Comparison of ENCODE assay signal across 33 cellular contexts in the genomic region with DNA sequence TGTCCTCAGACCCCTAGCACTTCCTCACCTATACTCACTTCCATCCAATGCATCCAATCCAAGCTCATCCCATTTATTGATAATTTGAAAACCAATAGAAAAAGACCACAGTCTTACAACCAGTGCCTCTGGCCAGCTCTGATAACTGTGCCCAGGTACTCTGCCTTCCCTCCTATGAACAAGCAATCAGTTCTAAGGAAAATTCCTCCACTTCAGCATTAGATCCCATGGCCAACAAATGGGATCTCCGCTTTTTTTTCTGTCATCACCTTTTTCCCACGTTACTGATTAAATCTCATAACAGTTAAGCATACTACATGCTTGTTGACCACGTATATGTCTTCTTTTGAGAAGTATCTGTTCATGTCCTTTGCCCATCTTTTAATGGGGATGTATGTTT. TPM values are rescaled to one million over a fixed set of nuclear protein-coding genes. Genes with fewer than 3 reads are reported as not detected.
A peak's percentile ranks its signal among the peaks of the same experiment; 100 is the strongest.
DNase-seq lines count a peak whose midpoint lies in the region; TF ChIP-seq lines count a peak whose summit lies in the region.
"Had no signal": no experiment of that assay in that cellular context is flagged by ENCODE, and none has a peak within 500 bp of the region (broad histone marks: within the 10 kb centered on the region; RNA-seq: fewer than 3 reads in every experiment).

No MANE protein-coding gene starts in this region.

- TF ChIP-seq POLR2A in esophagus muscularis mucosa (IDR thresholded peaks at IDR 0.05; ENCODE audit: low read depth) = no peak

- no peaks in the 10 kb centered on the region for H3K36me3 ChIP-seq in esophagus muscularis mucosa
- H3K36me3 ChIP-seq in osteoblast (ENCODE audit: insufficient read depth, low read length) = no peaks in the 10 kb centered on the region
- H3K36me3 ChIP-seq: BE2C; BLaER1; BLaER1 treated with 17β-estradiol and CSF1 and Interleukin-3, amounts not matched to agents 10 nM and 100 nM had no signal

- no peaks in the 10 kb centered on the region for H3K36me3 Mint-ChIP-seq in progenitor cell of endocrine pancreas (ENCODE audit: insufficient read depth)
- H3K36me3 Mint-ChIP-seq: CD14-positive monocyte; CD4-positive, alpha-beta memory T cell; CD4-positive, CD25-positive, alpha-beta regulatory T cell; CD8-positive, alpha-beta memory T cell; CD8-positive, alpha-beta T cell had no signal

- H3K79me2 ChIP-seq in osteoblast (ENCODE audit: insufficient read depth, low read length) = no peaks in the 10 kb centered on the region

- H3K9me3 Mint-ChIP-seq in progenitor cell of endocrine pancreas (ENCODE audit: low read depth) = peaks cover 3% of the 10 kb centered on the region
- H3K9me3 Mint-ChIP-seq: CD4-positive, alpha-beta memory T cell; CD4-positive, alpha-beta T cell; CD8-positive, alpha-beta memory T cell; CD8-positive, alpha-beta T cell had no signal

- H3K27me3 ChIP-seq in esophagus muscularis mucosa = no peaks in the 10 kb centered on the region
- H3K27me3 ChIP-seq in osteoblast (ENCODE audit: insufficient read depth, low read length) = no peaks in the 10 kb centered on the region
- H3K27me3 ChIP-seq: BE2C; BLaER1; BLaER1 treated with 17β-estradiol and CSF1 and Interleukin-3, amounts not matched to agents 10 nM and 100 nM had no signal

- no peak overlapping the region for H3K4me3 Mint-ChIP-seq in progenitor cell of endocrine pancreas (ENCODE audit: low read depth)
- H3K4me3 Mint-ChIP-seq: B cell; CD14-positive monocyte; CD4-positive, alpha-beta memory T cell; CD4-positive, alpha-beta T cell; CD4-positive, CD25-positive, alpha-beta regulatory T cell; CD8-positive, alpha-beta memory T cell; CD8-positive, alpha-beta T cell had no signal

- intact Hi-C loops in esophagus muscularis mucosa (cut with DNase I) = no loop called here

- TF ChIP-seq EP300 in esophagus muscularis mucosa (IDR thresholded peaks at IDR 0.05) = no peak

- peak overlapping the region; percentile 36 for H3K27ac Mint-ChIP-seq in progenitor cell of endocrine pancreas
- H3K27ac Mint-ChIP-seq: B cell; CD14-positive monocyte; CD4-positive, alpha-beta T cell; CD4-positive, CD25-positive, alpha-beta regulatory T cell; CD8-positive, alpha-beta T cell had no signal

- TF ChIP-seq CTCF in esophagus muscularis mucosa (IDR thresholded peaks at IDR 0.05) (no peak), osteoblast (IDR thresholded peaks at IDR 0.05; ENCODE audit: extremely low read depth, low read depth, low read length) (no peak), progenitor cell of endocrine pancreas (IDR thresholded peaks at IDR 0.05; ENCODE audit: unreplicated experiment) (no peak)

- H3K4me1 Mint-ChIP-seq in progenitor cell of endocrine pancreas (ENCODE audit: low read depth) = peaks cover 6% of the 10 kb centered on the region

- H3K4me1 ChIP-seq in esophagus muscularis mucosa = peaks cover 0 to 9% (median 3%) of the 10 kb centered on the region in 4 donors
- H3K4me1 ChIP-seq in osteoblast (ENCODE audit: insufficient read depth, low read length) = peaks cover 2% of the 10 kb centered on the region
- H3K4me1 ChIP-seq: BE2C, BLaER1 had no signal

- H3K27me3 Mint-ChIP-seq in progenitor cell of endocrine pancreas = no peaks in the 10 kb centered on the region
- H3K27me3 Mint-ChIP-seq: CD4-positive, alpha-beta T cell had no signal

- H3K27ac ChIP-seq in esophagus muscularis mucosa (replicated peaks in 1 of 4) = no peak overlapping the region
- no peak overlapping the region for H3K27ac ChIP-seq in osteoblast (ENCODE audit: low read depth, low read length)
- H3K27ac ChIP-seq: 22Rv1; A549; BLaER1; BLaER1 treated with 17β-estradiol and CSF1 and Interleukin-3, amounts not matched to agents 10 nM and 100 nM; C4-2B had no signal

- H4K20me1 ChIP-seq in osteoblast (ENCODE audit: insufficient read depth, low read length) = no peaks in the 10 kb centered on the region
- H4K20me1 ChIP-seq: BLaER1; BLaER1 treated with 17β-estradiol and CSF1 and Interleukin-3, amounts not matched to agents 10 nM and 100 nM had no signal

- DNase-seq in esophagus muscularis mucosa (ENCODE audit: extremely low spot score) = peak; percentile 80
- peak; percentile 80 for DNase-seq in osteoblast (ENCODE audit: insufficient read length, low spot score, missing footprints)
- no peak for DNase-seq in progenitor cell of endocrine pancreas (ENCODE audit: low spot score, unreplicated experiment)
- DNase-seq in RKO (ENCODE audit: low spot score) = no peak
- DNase-seq in HCEC 1CT = no peak
- no peak for DNase-seq in GM19240 (ENCODE audit: insufficient read length, low spot score)
- DNase-seq: 8988T; ACHN; AML-193; BE2C; C1 segment of cervical spinal cord; Caco-2; Calu3; CD4-positive, alpha-beta memory T cell; CD4-positive, alpha-beta T cell; CD4-positive, CD25-positive, alpha-beta regulatory T cell; CD8-positive, alpha-beta memory T cell; CD8-positive, alpha-beta T cell; COR-L47; DMS 273 treated with DMSO at 0.1 percent for 48 hours; DMS153; DMS53; DMS79; DMS79 treated with DMSO at 0.1 percent for 48 hours; DND-41; EL had no signal

- no peak overlapping the region for H2AFZ ChIP-seq in osteoblast (ENCODE audit: low read length)

- WGBS in esophagus muscularis mucosa = 87% methylated on average over 3 of the region's 3 CpGs

- no peaks in the 10 kb centered on the region for H3K9me3 ChIP-seq in esophagus muscularis mucosa
- H3K9me3 ChIP-seq in osteoblast (ENCODE audit: low read depth, low read length) = no peaks in the 10 kb centered on the region
- H3K9me3 ChIP-seq: A549; BE2C; BLaER1; BLaER1 treated with 17β-estradiol and CSF1 and Interleukin-3, amounts not matched to agents 10 nM and 100 nM; Caco-2 had no signal

- H3K4me2 ChIP-seq in osteoblast (ENCODE audit: insufficient read depth, low read length) = no peak overlapping the region
- H3K4me2 ChIP-seq: A549, BLaER1 had no signal

- H3K4me3 ChIP-seq in esophagus muscularis mucosa = no peak overlapping the region
- H3K4me3 ChIP-seq in osteoblast (ENCODE audit: insufficient read depth, low read length) = no peak overlapping the region
- H3K4me3 ChIP-seq: A549; BLaER1; BLaER1 treated with 17β-estradiol and CSF1 and Interleukin-3, amounts not matched to agents 10 nM and 100 nM had no signal

RNA-seq across cellular contexts. Expression of a gene that starts 41.7 kb away (rescaled TPM):
- 10 to 100 TPM; 14.6 to 34.1 (median 20.5) TPM for total RNA-seq in esophagus muscularis mucosa
- 55.4 and 80.0 TPM in 2 replicates for total RNA-seq in osteoblast
- 90.7 and 101 TPM in 2 replicates for total RNA-seq in progenitor cell of endocrine pancreas
- total RNA-seq: B cell had no signal

Comparison
In these comparisons a context has a peak if more than half of its experiments do, and no peak if none do; other contexts are left out.
1. DNase-seq: peak in esophagus muscularis mucosa (single experiment) and osteoblast (single experiment); none in progenitor cell of endocrine pancreas (single experiment), RKO (single experiment), HCEC 1CT (single experiment) and GM19240 (single experiment).